ENCODE assay signal across 8 cellular contexts in genomic region chr6:38973178-38974057, GRCh38.
DNase-seq lines count a peak whose midpoint lies in the region; ATAC-seq, FAIRE-seq and TF ChIP-seq lines count a peak whose summit lies in the region.

No MANE protein-coding gene starts in this region.

- no peaks in the 10 kb centered on the region for H4K20me1 ChIP-seq in keratinocyte (ENCODE audit: control insufficient read depth, extremely low read depth, insufficient read depth, low read length)

- CTCF ChIA-PET in MCF 10A (lab: Yijun Ruan, JAX) = interaction anchor here (0.6 to 6.4 kb wide), 42 partner anchors 9 to 997 kb away, joined by 3 to 70 read pairs (median 4); partner anchors contain the start of genes KCNK17 and SAYSD1

- no peak overlapping the region for H3K4me3 Mint-ChIP-seq in activated CD4-positive, alpha-beta T cell treated with anti-CD3 and anti-CD28 coated beads, Interleukin-2, amount 10 ng/mL, durations not matched to agents 24 days and 14 days
- no peak overlapping the region for H3K4me3 Mint-ChIP-seq in MCF 10A (ENCODE audit: unreplicated experiment)

- no peak overlapping the region for H3K27ac Mint-ChIP-seq in activated CD4-positive, alpha-beta T cell treated with anti-CD3 and anti-CD28 coated beads, Interleukin-2, amount 10 ng/mL, durations not matched to agents 24 days and 14 days
- no peak overlapping the region for H3K27ac Mint-ChIP-seq in MCF 10A (ENCODE audit: low read depth, unreplicated experiment)

- no peak for ATAC-seq in HG02588 (IDR thresholded peaks at IDR 0.05; ENCODE audit: unreplicated experiment)

- 75 to 83% methylated on average over 8 of the region's 8 CpGs for whole genome bisulfite sequencing in testis, 2 donors

- H3K27me3 ChIP-seq in keratinocyte (ENCODE audit: control insufficient read depth, extremely low read depth, insufficient read depth, low read length) (peaks cover 15% of the 10 kb centered on the region), testis (no peaks in the 10 kb centered on the region)

- POLR2A ChIA-PET in MCF 10A (lab: Yijun Ruan, JAX) = interaction anchor here (1.8 kb wide), 1 partner anchor 141 kb away, joined by 5 read pairs; the partner anchor contains the start of gene SAYSD1

- peak; percentile 74 for DNase-seq in activated CD4-positive, alpha-beta T cell treated with anti-CD3 and anti-CD28 coated beads, Interleukin-2, amount 10 ng/mL, durations not matched to agents 24 days and 14 days
- DNase-seq in activated CD4-positive, alpha-beta T cell treated with anti-CD3 and anti-CD28 coated beads, Interleukin-2, amount 50 U/mL, for 1 hour = no peak
- DNase-seq in HT1080 (ENCODE audit: low read depth) = peak; percentile 68
- DNase-seq in NOMO-1 treated with DMSO at 0.1 percent for 48 hours (lab: John Stamatoyannopoulos, UW; ENCODE audit: unreplicated experiment) = peak; percentile 38
- peak; percentile 67 for DNase-seq in MCF 10A (ENCODE audit: unreplicated experiment)
- DNase-seq in keratinocyte (ENCODE audit: low read depth, low spot score) = peak; percentile 41
- DNase-seq in testis = peak; percentile 26

- no peaks in the 10 kb centered on the region for H3K4me1 ChIP-seq in keratinocyte (ENCODE audit: control insufficient read depth, extremely low read depth, insufficient read depth, low read length)
- no peaks in the 10 kb centered on the region for H3K4me1 ChIP-seq in testis

- H3K9me3 ChIP-seq in keratinocyte (ENCODE audit: control insufficient read depth, low read depth, low read length) = no peaks in the 10 kb centered on the region
- H3K9me3 ChIP-seq in testis = no peaks in the 10 kb centered on the region

- H3K27ac ChIP-seq in keratinocyte (ENCODE audit: control insufficient read depth, insufficient read depth, low read length) (no peak overlapping the region), testis (no peak overlapping the region)

- H3K9me3 Mint-ChIP-seq in activated CD4-positive, alpha-beta T cell treated with anti-CD3 and anti-CD28 coated beads, Interleukin-2, amount 10 ng/mL, durations not matched to agents 24 days and 14 days = no peaks in the 10 kb centered on the region
- no peaks in the 10 kb centered on the region for H3K9me3 Mint-ChIP-seq in MCF 10A (ENCODE audit: unreplicated experiment)

- no TSS peak for BruUV-seq in MCF 10A (replicated peaks; lab: Mats Ljungman, UMichigan)

- dilution Hi-C loops in keratinocyte (cut with MboI; ENCODE audit: extremely low pct_ligation_motif_present, low sequenced_read_pairs) = no loop called here

- no peak for TF ChIP-seq POLR2A in testis (IDR thresholded peaks at IDR 0.05)

- intact Hi-C loops in activated CD4-positive, alpha-beta T cell treated with anti-CD3 and anti-CD28 coated beads, Interleukin-2, amount 10 ng/mL, durations not matched to agents 24 days and 14 days (cut with micrococcal nuclease) = loop anchor here (2.0 to 10.0 kb wide), 2 partner anchors 191 to 329 kb away; no protein-coding TSS in a partner anchor
- intact Hi-C loops in MCF 10A (cut with micrococcal nuclease) = loop anchor here (1.0 to 5.0 kb wide), 4 partner anchors 129 to 337 kb away; no protein-coding TSS in a partner anchor
- intact Hi-C loops in testis (cut with DNase I; ENCODE audit: low total_unique reads) = no loop called here

- H3K9ac ChIP-seq in keratinocyte (ENCODE audit: control insufficient read depth, extremely low read depth, insufficient read depth, low read length) = no peak overlapping the region

- H3K4me3 ChIP-seq in keratinocyte (ENCODE audit: control insufficient read depth in 2 of 3, extremely low read depth in 1 of 3, insufficient read depth in 2 of 3, low read depth in 1 of 3, low read length in 3 of 3) = no peak overlapping the region
- H3K4me3 ChIP-seq in testis = no peak overlapping the region

- H2AFZ ChIP-seq in keratinocyte (ENCODE audit: control insufficient read depth, low read length) = no peak overlapping the region

- no peaks in the 10 kb centered on the region for H3K9me1 ChIP-seq in keratinocyte (ENCODE audit: control insufficient read depth, extremely low read depth, insufficient read depth, low read length)

- peaks cover 45% of the 10 kb centered on the region for H3K27me3 Mint-ChIP-seq in activated CD4-positive, alpha-beta T cell treated with anti-CD3 and anti-CD28 coated beads, Interleukin-2, amount 10 ng/mL, durations not matched to agents 24 days and 14 days
- peaks cover 72% of the 10 kb centered on the region for H3K27me3 Mint-ChIP-seq in MCF 10A (ENCODE audit: insufficient read depth, unreplicated experiment)

- no peaks in the 10 kb centered on the region for H3K36me3 ChIP-seq in keratinocyte (ENCODE audit: control insufficient read depth in 2 of 2, extremely low read depth in 1 of 2, insufficient read depth in 2 of 2, low read length in 2 of 2)
- no peaks in the 10 kb centered on the region for H3K36me3 ChIP-seq in testis (ENCODE audit: low read depth, missing control alignments)

- H3K4me2 ChIP-seq in keratinocyte (ENCODE audit: control insufficient read depth, extremely low read depth, insufficient read depth, low read depth, low read length) = no peak overlapping the region

- TF ChIP-seq CTCF in MCF 10A (IDR thresholded peaks at IDR 0.05; ENCODE audit: unreplicated experiment) = peak; percentile 76
- TF ChIP-seq CTCF in keratinocyte (optimal IDR thresholded peaks at IDR 0.05 in 1 of 3, IDR thresholded peaks at IDR 0.05 in 1 of 3, conservative IDR thresholded peaks at IDR 0.05 in 1 of 3; ENCODE audit: extremely low read depth in 1 of 3, insufficient read depth in 2 of 3, low read length in 3 of 3) = peak; percentile 60 to 82 (median 61)
- peak; percentile 22 to 42 (median 30) for TF ChIP-seq CTCF in testis (IDR thresholded peaks at IDR 0.05)

- peak; percentile 88 for FAIRE-seq in keratinocyte (lab: Jason Lieb, UNC)

- no peaks in the 10 kb centered on the region for H3K4me1 Mint-ChIP-seq in activated CD4-positive, alpha-beta T cell treated with anti-CD3 and anti-CD28 coated beads, Interleukin-2, amount 10 ng/mL, durations not matched to agents 24 days and 14 days
- H3K4me1 Mint-ChIP-seq in MCF 10A (ENCODE audit: insufficient read depth, unreplicated experiment) = peaks cover 5% of the 10 kb centered on the region

- H3K79me2 ChIP-seq in keratinocyte (ENCODE audit: control insufficient read depth, insufficient read depth, low read length) = no peaks in the 10 kb centered on the region

- no peaks in the 10 kb centered on the region for H3K36me3 Mint-ChIP-seq in activated CD4-positive, alpha-beta T cell treated with anti-CD3 and anti-CD28 coated beads, Interleukin-2, amount 10 ng/mL, durations not matched to agents 24 days and 14 days (ENCODE audit: low read depth)
- H3K36me3 Mint-ChIP-seq in MCF 10A (ENCODE audit: insufficient read depth, unreplicated experiment) = no peaks in the 10 kb centered on the region
